8 cellular contexts compared by ENCODE assay signal in the genomic region with DNA sequence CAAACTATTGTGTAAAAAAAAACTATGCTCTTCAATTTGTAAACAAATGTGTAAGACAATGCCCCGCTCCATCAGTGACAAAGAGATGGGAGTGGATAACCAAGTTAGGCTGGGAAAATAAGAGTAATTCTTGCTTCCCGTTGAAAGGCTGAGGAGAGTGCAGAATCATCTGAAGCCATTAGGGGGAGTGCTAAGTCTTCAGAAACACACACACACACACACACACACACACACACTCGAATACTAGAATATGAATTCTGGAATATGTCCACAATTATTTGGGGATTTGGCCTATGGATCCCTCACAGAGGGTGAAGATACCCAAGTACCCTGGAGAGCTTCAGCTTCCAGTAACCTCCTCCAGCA. TPM values are rescaled to one million over a fixed set of nuclear protein-coding genes. Genes with fewer than 3 reads are reported as not detected.
A peak's percentile ranks its signal among the peaks of the same experiment; 100 is the strongest.
DNase-seq lines count a peak whose midpoint lies in the region; ATAC-seq and TF ChIP-seq lines count a peak whose summit lies in the region.

No MANE protein-coding gene starts in this region.

- no peak overlapping the region for H2BK15ac ChIP-seq in IMR-90 (ENCODE audit: low read depth, low read length)

- no TSS peak for BruUV-seq in IMR-90 (replicated peaks; lab: Mats Ljungman, UMichigan)
- BruUV-seq in PC-9 (replicated peaks; lab: Mats Ljungman, UMichigan), result no TSS peak

- WGBS in IMR-90 (ENCODE audit: extremely low coverage in 2 of 2, insufficient read length in 1 of 2), 2 experiments, result no CpG with 5 or more reads among the region's 3 CpGs

- no peak overlapping the region for H4K8ac ChIP-seq in IMR-90 (ENCODE audit: low read depth in 2 of 2, low read length in 2 of 2)

- CTCF ChIA-PET in IMR-90 (lab: Yijun Ruan, JAX), result interaction anchor here (0.6 to 1.9 kb wide), 7 partner anchors 9 to 194 kb away, joined by 3 to 5 read pairs (median 3); a partner anchor contains a TSS
- CTCF ChIA-PET in PC-9 (lab: Charles Lee), result interaction anchor here (1.0 to 1.6 kb wide), 5 partner anchors 44 to 193 kb away, joined by 3 to 21 read pairs (median 7); no protein-coding TSS in a partner anchor

- H3K36me3 ChIP-seq in IMR-90 (ENCODE audit: control insufficient read depth, insufficient read depth, low read length) (no peaks in the 10 kb centered on the region), PC-9 (ENCODE audit: low read depth) (no peaks in the 10 kb centered on the region)

- no peak overlapping the region for H4K91ac ChIP-seq in IMR-90 (ENCODE audit: insufficient read depth, low read depth, low read length)

- in situ Hi-C loops in IMR-90 (cut with MboI; ENCODE audit: low sequenced_read_pairs), result loop anchor here (10.0 kb wide), 2 partner anchors 73 to 193 kb away; a partner anchor contains a TSS

- H3K27me3 Mint-ChIP-seq in endothelial cell (ENCODE audit: unreplicated experiment) (peaks cover 18% of the 10 kb centered on the region), nephron (ENCODE audit: low read depth) (peaks cover 27% of the 10 kb centered on the region)

- no peaks in the 10 kb centered on the region for H3K79me1 ChIP-seq in IMR-90 (ENCODE audit: low read depth in 1 of 2, low read length in 2 of 2)

- H3K4me3 ChIP-seq in IMR-90 (ENCODE audit: insufficient read depth, low read depth, low read length), result no peak overlapping the region
- 0 out of 2 replicates have a peak overlapping the region, but pooled peaks have one; percentile 11 for H3K4me3 ChIP-seq in PC-9

- H3K4me3 Mint-ChIP-seq in endothelial cell (ENCODE audit: unreplicated experiment) (no peak overlapping the region), nephron (peak overlapping the region; percentile 27 to 47 (median 30))

- H2AFZ ChIP-seq in IMR-90 (replicated peaks; ENCODE audit: low read length, poor library complexity), result no peak overlapping the region
- no peak overlapping the region for H2AFZ ChIP-seq in PC-9

- no peak overlapping the region for H3K56ac ChIP-seq in IMR-90 (ENCODE audit: extremely low read depth, insufficient read depth, low read length)

- H3K4ac ChIP-seq in IMR-90 (ENCODE audit: low read depth, low read length), result no peak overlapping the region

- H3K27ac Mint-ChIP-seq in endothelial cell (ENCODE audit: unreplicated experiment) (no peak overlapping the region), nephron (peak overlapping the region; percentile 6 to 94 (median 81))

- TF ChIP-seq CTCF in IMR-90 (conservative IDR thresholded peaks at IDR 0.05; ENCODE audit: low read depth, low read length), result peak; percentile 80
- peak; percentile 66 for TF ChIP-seq CTCF in PC-9 (conservative IDR thresholded peaks at IDR 0.05)
- TF ChIP-seq CTCF in endothelial cell (IDR thresholded peaks at IDR 0.05; ENCODE audit: unreplicated experiment), result no peak
- peak in 1 of 3 experiments; percentile 16 for TF ChIP-seq CTCF in nephron (IDR thresholded peaks at IDR 0.05; ENCODE audit: unreplicated experiment in 3 of 3)

- no peak overlapping the region for H3K14ac ChIP-seq in IMR-90 (replicated peaks; ENCODE audit: low read depth, low read length)

- no peak overlapping the region for H3K9ac ChIP-seq in IMR-90 (ENCODE audit: low read depth, low read length)

- no peak for TF ChIP-seq POLR2A in IMR-90 (IDR thresholded peaks at IDR 0.05; ENCODE audit: low read depth, low read length)

- ATAC-seq in IMR-90 (ENCODE audit: low read depth) (peak; percentile 82), HG02642 (IDR thresholded peaks at IDR 0.05; ENCODE audit: poor library complexity, unreplicated experiment) (no peak)

- no peak overlapping the region for H2AK5ac ChIP-seq in IMR-90 (ENCODE audit: low read depth, low read length)

- POLR2A ChIA-PET in IMR-90 (lab: Charles Lee; ENCODE audit: unreplicated experiment) (no interaction called here), PC-9 (lab: Charles Lee; ENCODE audit: unreplicated experiment) (no interaction called here)

- peak; percentile 69 for TF ChIP-seq RAD21 in IMR-90 (IDR thresholded peaks at IDR 0.05; ENCODE audit: low read length)

- no peak overlapping the region for H2BK5ac ChIP-seq in IMR-90 (ENCODE audit: low read depth, low read length, poor library complexity, severe bottlenecking)

- H3K9me3 ChIP-seq in IMR-90 (ENCODE audit: control insufficient read depth, insufficient read depth, low read length) (no peaks in the 10 kb centered on the region), PC-9 (ENCODE audit: insufficient read depth, low read depth) (no peaks in the 10 kb centered on the region)

- peaks cover 11% of the 10 kb centered on the region for H3K4me1 Mint-ChIP-seq in endothelial cell (ENCODE audit: unreplicated experiment)
- peaks cover 35% of the 10 kb centered on the region for H3K4me1 Mint-ChIP-seq in nephron

- H3K9me1 ChIP-seq in IMR-90 (ENCODE audit: insufficient read depth, low read length), result no peaks in the 10 kb centered on the region; the same call in 1 of the 2 replicates

- H4K20me1 ChIP-seq in IMR-90 (ENCODE audit: insufficient read depth, low read length) (no peaks in the 10 kb centered on the region), PC-9 (ENCODE audit: insufficient read depth) (no peaks in the 10 kb centered on the region)

- no peak overlapping the region for H3K27ac ChIP-seq in IMR-90 (ENCODE audit: insufficient read depth, low read length)
- H3K27ac ChIP-seq in PC-9, result no peak overlapping the region

- DNase-seq in A172 (ENCODE audit: low spot score) (peak; percentile 51), GM04504 (ENCODE audit: low read depth) (peak; percentile 57), IMR-90 (peak; percentile 90), PC-9 (peak; percentile 22 to 68), endothelial cell (ENCODE audit: low spot score) (peak; percentile 34), ureter (ENCODE audit: low spot score) (no peak)

- peaks cover 49% of the 10 kb centered on the region for H3K27me3 ChIP-seq in IMR-90 (ENCODE audit: control insufficient read depth, insufficient read depth, low read length)
- peaks cover 13% of the 10 kb centered on the region for H3K27me3 ChIP-seq in PC-9 (ENCODE audit: insufficient read depth, low read depth)

- H3K79me2 ChIP-seq in PC-9 (ENCODE audit: low read depth), result no peaks in the 10 kb centered on the region

- no peak overlapping the region for H3K23ac ChIP-seq in IMR-90 (ENCODE audit: low read depth, low read length)

- H3K9me3 Mint-ChIP-seq in endothelial cell (ENCODE audit: unreplicated experiment) (no peaks in the 10 kb centered on the region), nephron (peaks cover 5% of the 10 kb centered on the region)

- no peak overlapping the region for H3K18ac ChIP-seq in IMR-90 (ENCODE audit: low read depth, low read length)

- H3K36me3 Mint-ChIP-seq in endothelial cell (ENCODE audit: low read depth, unreplicated experiment) (peaks cover 6% of the 10 kb centered on the region), nephron (ENCODE audit: low read depth) (no peaks in the 10 kb centered on the region)

- intact Hi-C loops in IMR-90 (cut with micrococcal nuclease), result loop anchor here (1.0 to 2.0 kb wide), 7 partner anchors 29 to 425 kb away; a partner anchor contains a TSS
- intact Hi-C loops in PC-9 (cut with micrococcal nuclease; ENCODE audit: unreplicated experiment), result loop anchor here (1.0 to 10.0 kb wide), 10 partner anchors 37 to 765 kb away; a partner anchor contains a TSS

- no peak overlapping the region for H2BK20ac ChIP-seq in IMR-90 (ENCODE audit: low read depth, low read length)

- H3K4me2 ChIP-seq in IMR-90 (ENCODE audit: low read depth, low read length), result no peak overlapping the region
- H3K4me2 ChIP-seq in PC-9, result peak overlapping the region; percentile 51

- H2BK120ac ChIP-seq in IMR-90 (ENCODE audit: low read depth, low read length), result no peak overlapping the region

- no peak overlapping the region for H4K5ac ChIP-seq in IMR-90 (ENCODE audit: low read depth, low read length)

- H3F3A ChIP-seq in PC-9 (ENCODE audit: insufficient read depth, low read depth), result peaks cover 22% of the 10 kb centered on the region

- H3K4me1 ChIP-seq in IMR-90 (ENCODE audit: control insufficient read depth, insufficient read depth, low read length) (no peaks in the 10 kb centered on the region; the same call in 1 of the 2 replicates), PC-9 (replicated peaks; ENCODE audit: insufficient read depth) (peaks cover 48% of the 10 kb centered on the region)

- dilution Hi-C loops in IMR-90 (cut with HindIII; ENCODE audit: low sequenced_read_pairs, unreplicated experiment), result no loop called here

- H2AK9ac ChIP-seq in IMR-90 (replicated peaks; ENCODE audit: low read depth, low read length, poor library complexity), result no peak overlapping the region

- H3K9me2 ChIP-seq in PC-9 (ENCODE audit: insufficient read depth), result no peaks in the 10 kb centered on the region

TF ChIP-seq in IMR-90, 13 proteins besides CTCF, POLR2A, EP300 and RAD21 (continues in another document):
- TF ChIP-seq, protein P1, sequence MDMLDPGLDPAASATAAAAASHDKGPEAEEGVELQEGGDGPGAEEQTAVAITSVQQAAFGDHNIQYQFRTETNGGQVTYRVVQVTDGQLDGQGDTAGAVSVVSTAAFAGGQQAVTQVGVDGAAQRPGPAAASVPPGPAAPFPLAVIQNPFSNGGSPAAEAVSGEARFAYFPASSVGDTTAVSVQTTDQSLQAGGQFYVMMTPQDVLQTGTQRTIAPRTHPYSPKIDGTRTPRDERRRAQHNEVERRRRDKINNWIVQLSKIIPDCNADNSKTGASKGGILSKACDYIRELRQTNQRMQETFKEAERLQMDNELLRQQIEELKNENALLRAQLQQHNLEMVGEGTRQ (IDR thresholded peaks at IDR 0.05; ENCODE audit: low read depth, low read length), result no peak
- 0 out of 2 replicates have a peak, but pooled peaks have one; percentile 71 for TF ChIP-seq CHD1 (IDR thresholded peaks at IDR 0.05; ENCODE audit: low read depth, low read length)
- peak; percentile 33 for TF ChIP-seq SMC3 (IDR thresholded peaks at IDR 0.05; ENCODE audit: low read depth, low read length)
- no peak for TF ChIP-seq MXI1 (IDR thresholded peaks at IDR 0.05; ENCODE audit: borderline replicate concordance, low read depth, low read length)
- no peak for TF ChIP-seq BHLHE40 (IDR thresholded peaks at IDR 0.05; ENCODE audit: low read depth, low read length)

RNA-seq across cellular contexts. Expression of a gene that starts 27.8 kb away (rescaled TPM):
- 15.1 and 17.1 TPM in 2 replicates for total RNA-seq in A172 (2014; rRNA removed; shearing (Covaris generic))
- total RNA-seq in IMR-90 (2012; rRNA removed) (10.3 and 12.0 TPM in 2 replicates), PC-9 (2021) (1.3 and 1.5 TPM in 2 replicates), endothelial cell (ENCODE audit: unreplicated experiment) (40.0 TPM), ureter (27.4 TPM)
- 54.1 and 64.5 TPM in 2 replicates for polyA plus RNA-seq in IMR-90 (2012; rRNA removed)
- polyA plus RNA-seq in IMR-90 (2012; cell fraction: cytosol; rRNA removed), result 20.7 and 53.7 TPM in 2 replicates
- polyA plus RNA-seq in IMR-90 (2012; cell fraction: nucleus; rRNA removed; ENCODE audit: low replicate concordance), result 445 and 537 TPM in 2 replicates

RNA-seq across cellular contexts. Expression of a gene that starts 37.3 kb away (rescaled TPM):
- total RNA-seq in A172 (2014; rRNA removed; shearing (Covaris generic)), result 6.7 and 9.6 TPM in 2 replicates
- total RNA-seq in IMR-90 (2012; rRNA removed) (5.0 and 6.4 TPM in 2 replicates), PC-9 (2021) (16.9 and 18.1 TPM in 2 replicates), endothelial cell (ENCODE audit: unreplicated experiment) (32.4 TPM), ureter (17.9 TPM)
- polyA plus RNA-seq in IMR-90 (2012; rRNA removed), result 4.8 and 6.0 TPM in 2 replicates
- 2.5 and 2.6 TPM in 2 replicates for polyA plus RNA-seq in IMR-90 (2012; cell fraction: cytosol; rRNA removed)
- polyA plus RNA-seq in IMR-90 (2012; cell fraction: nucleus; rRNA removed; ENCODE audit: low replicate concordance), result 6.8 and 33.8 TPM in 2 replicates
